21 cellular contexts compared by ENCODE assay signal in genomic region chr2:146764301-146764700, GRCh38.
DNase-seq lines count a peak whose midpoint lies in the region; ATAC-seq, FAIRE-seq and TF ChIP-seq lines count a peak whose summit lies in the region.
"Had no signal": no experiment of that assay in that cellular context is flagged by ENCODE, and none has a peak within 500 bp of the region (broad histone marks: within the 10 kb centered on the region; RNA-seq: fewer than 3 reads in every experiment).

No MANE protein-coding gene starts in this region.

- H3K4me3 ChIP-seq in bronchial epithelial cell (ENCODE audit: low read depth, low read length): no peak overlapping the region
- H3K4me3 ChIP-seq: BLaER1 treated with 17β-estradiol and CSF1 and Interleukin-3, amounts not matched to agents 10 nM and 100 nM; SJCRH30 had no signal

- no peaks in the 10 kb centered on the region for H3K36me3 Mint-ChIP-seq in activated naive CD4-positive, alpha-beta T cell treated with anti-CD3 and anti-CD28 coated beads, Interleukin-2, amount 50 U/mL, for 72 hours
- H3K36me3 Mint-ChIP-seq: CD8-positive, alpha-beta T cell; IgD-negative memory B cell had no signal

- TF ChIP-seq CTCF in bronchial epithelial cell (IDR thresholded peaks at IDR 0.05; ENCODE audit: insufficient read depth, low read length, severe bottlenecking) (no peak), foreskin keratinocyte (conservative IDR thresholded peaks at IDR 0.05) (no peak)

- ATAC-seq in foreskin keratinocyte: no peak
- no peak for ATAC-seq in activated naive CD4-positive, alpha-beta T cell treated with anti-CD3 and anti-CD28 coated beads, Interleukin-2, amount 50 U/mL, for 72 hours
- ATAC-seq: CD8-positive, alpha-beta T cell had no signal

- no peaks in the 10 kb centered on the region for H3K27me3 ChIP-seq in bronchial epithelial cell (ENCODE audit: control insufficient read depth, insufficient read depth, low read length)
- no peaks in the 10 kb centered on the region for H3K27me3 ChIP-seq in foreskin keratinocyte
- H3K27me3 ChIP-seq: BLaER1 treated with 17β-estradiol and CSF1 and Interleukin-3, amounts not matched to agents 10 nM and 100 nM; SJCRH30 had no signal

- H3K9me3 Mint-ChIP-seq in activated naive CD4-positive, alpha-beta T cell treated with anti-CD3 and anti-CD28 coated beads, Interleukin-2, amount 50 U/mL, for 72 hours: peaks cover 0 to 7% of the 10 kb centered on the region in 2 donors

- H3K27ac Mint-ChIP-seq in activated naive CD4-positive, alpha-beta T cell treated with anti-CD3 and anti-CD28 coated beads, Interleukin-2, amount 50 U/mL, for 72 hours: no peak overlapping the region
- H3K27ac Mint-ChIP-seq: CD8-positive, alpha-beta T cell; IgD-negative memory B cell had no signal

- peaks cover 8% of the 10 kb centered on the region for H3K4me1 ChIP-seq in foreskin keratinocyte
- H3K4me1 ChIP-seq: BLaER1 treated with 17β-estradiol and CSF1 and Interleukin-3, amounts not matched to agents 10 nM and 100 nM; SJCRH30 had no signal

- no peak for FAIRE-seq in bronchial epithelial cell (lab: Jason Lieb, UNC)
- FAIRE-seq: GM12891, RCC 7860 had no signal

- H3K27ac ChIP-seq in foreskin keratinocyte: no peak overlapping the region
- H3K27ac ChIP-seq: BLaER1 treated with 17β-estradiol and CSF1 and Interleukin-3, amounts not matched to agents 10 nM and 100 nM; SJCRH30 had no signal

- no peaks in the 10 kb centered on the region for H3K36me3 ChIP-seq in bronchial epithelial cell (ENCODE audit: control insufficient read depth, insufficient read depth, low read length)
- H3K36me3 ChIP-seq: BLaER1 treated with 17β-estradiol and CSF1 and Interleukin-3, amounts not matched to agents 10 nM and 100 nM; SJCRH30 had no signal

- peak; percentile 33 for DNase-seq in ELR (ENCODE audit: low read depth)
- DNase-seq in amniotic epithelial cell (ENCODE audit: low read depth): peak; percentile 43
- peak; percentile 82 for DNase-seq in bronchial epithelial cell (ENCODE audit: low read depth)
- DNase-seq in foreskin keratinocyte: peak; percentile 4
- no peak for DNase-seq in activated naive CD4-positive, alpha-beta T cell treated with anti-CD3 and anti-CD28 coated beads, Interleukin-2, amount 50 U/mL, for 72 hours (ENCODE audit: low spot score in 2 of 2)
- DNase-seq in C1 segment of cervical spinal cord (lab: John Stamatoyannopoulos, UW): no peak
- DNase-seq in stimulated activated CD4-positive, alpha-beta T cell treated with anti-CD3 and anti-CD28 coated beads, Interleukin-15, amount 100 ng/mL, for 24 hours: no peak
- no peak for DNase-seq in T-helper 1 cell
- DNase-seq: 8988T; CD8-positive, alpha-beta T cell; DMS53; H7; NCI-H1694 treated with DMSO at 0.1 percent for 48 hours; NCI-H2081 treated with DMSO at 0.1 percent for 48 hours; NCI-H2171 treated with DMSO at 0.1 percent for 48 hours; NCI-H524 treated with DMSO at 0.1 percent for 48 hours; SJCRH30 had no signal

Comparison
In these comparisons a context has a peak if more than half of its experiments do, and no peak if none do; other contexts are left out.
1. DNase-seq: peak in ELR (single experiment), amniotic epithelial cell (single experiment), bronchial epithelial cell (single experiment) and foreskin keratinocyte (2 of 2); none in activated naive CD4-positive, alpha-beta T cell treated with anti-CD3 and anti-CD28 coated beads, Interleukin-2, amount 50 U/mL, for 72 hours (0 of 2), C1 segment of cervical spinal cord (0 of 14), stimulated activated CD4-positive, alpha-beta T cell treated with anti-CD3 and anti-CD28 coated beads, Interleukin-15, amount 100 ng/mL, for 24 hours (single experiment) and T-helper 1 cell (0 of 5).